3 cellular contexts compared by ENCODE assay signal in the genomic region with DNA sequence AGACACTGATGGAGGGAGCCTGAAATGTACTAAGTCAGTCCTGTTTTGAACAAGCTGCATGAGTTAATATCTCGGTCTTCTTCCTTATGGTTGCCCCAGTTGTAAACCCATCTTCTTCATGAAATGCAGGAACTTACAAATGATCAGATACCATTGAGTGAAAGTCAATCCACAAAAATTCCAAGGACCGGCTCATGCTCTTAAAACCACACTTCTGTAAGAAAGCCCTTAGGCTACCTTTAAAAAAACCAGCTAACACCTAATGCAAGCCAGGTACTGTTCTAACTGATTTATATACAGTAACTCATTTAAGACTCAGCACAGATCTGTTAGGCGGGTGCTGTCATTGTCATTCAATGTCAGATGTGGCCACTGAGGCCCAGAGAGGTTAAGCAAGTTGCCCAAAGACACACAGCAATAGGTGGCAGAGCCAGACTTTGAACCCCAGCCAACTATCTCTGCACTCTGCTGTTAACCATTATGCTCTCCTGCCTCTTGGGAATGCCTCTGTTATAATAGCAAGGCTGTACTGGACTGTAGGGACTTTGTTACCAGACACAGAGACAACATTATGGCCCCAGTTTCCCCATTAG.
TF ChIP-seq lines count a peak whose summit lies in the region.

No MANE protein-coding gene starts in this region.

TF ChIP-seq in A549, 52 proteins besides CTCF, POLR2A, EP300 and RAD21:
- peak; percentile 54 for TF ChIP-seq ZFP36 (IDR thresholded peaks at IDR 0.05; ENCODE audit: borderline replicate concordance, partially characterized antibody)
- TF ChIP-seq MYC (IDR thresholded peaks at IDR 0.05; ENCODE audit: borderline replicate concordance, low read length): no peak

TF ChIP-seq in HEK293, 187 proteins besides CTCF, POLR2A, EP300 and RAD21 (continued from another document):
- no peak for TF ChIP-seq ZNF629 (tag by site-specific recombination; IDR thresholded peaks at IDR 0.05)

TF ChIP-seq in H1, 55 proteins besides CTCF, POLR2A, EP300 and RAD21 (continued from another document):
- peak; percentile 69; the same call in 1 of the 2 replicates for TF ChIP-seq KDM1A (IDR thresholded peaks at IDR 0.05; ENCODE audit: borderline replicate concordance, low read length)
- no peak for TF ChIP-seq MAFK (IDR thresholded peaks at IDR 0.05; ENCODE audit: low read depth, low read length)
- no peak for TF ChIP-seq ZNF274 (IDR thresholded peaks at IDR 0.05; ENCODE audit: borderline replicate concordance, extremely low read depth, low read length)
- no peak for TF ChIP-seq YY1 (IDR thresholded peaks at IDR 0.05; ENCODE audit: low read depth, low read length)
